18 cellular contexts compared by ENCODE assay signal in genomic region chr12:45981075-45981837, GRCh38. TPM values are rescaled to one million over a fixed set of nuclear protein-coding genes. Genes with fewer than 3 reads are reported as not detected.
DNase-seq lines count a peak whose midpoint lies in the region; ATAC-seq and TF ChIP-seq lines count a peak whose summit lies in the region.
"Had no signal": no experiment of that assay in that cellular context is flagged by ENCODE, and none has a peak within 500 bp of the region (broad histone marks: within the 10 kb centered on the region; RNA-seq: fewer than 3 reads in every experiment).

No MANE protein-coding gene starts in this region.

- H3K9ac ChIP-seq in subcutaneous abdominal adipose tissue (ENCODE audit: low read length in 5 of 5): no peak overlapping the region

- H3K36me3 Mint-ChIP-seq in activated CD4-positive, alpha-beta memory T cell treated with anti-CD3 and anti-CD28 coated beads for 36 hours: peaks cover 21% of the 10 kb centered on the region

- no peaks in the 10 kb centered on the region for H3K27me3 Mint-ChIP-seq in activated CD4-positive, alpha-beta memory T cell treated with anti-CD3 and anti-CD28 coated beads for 36 hours
- H3K27me3 Mint-ChIP-seq: activated naive CD8-positive, alpha-beta T cell treated with anti-CD3 and anti-CD28 coated beads, Interleukin-2, amount 10 ng/mL, durations not matched to agents 7 days and 5 days had no signal

- H3K9me3 ChIP-seq in left ventricle myocardium inferior (replicated peaks): no peaks in the 10 kb centered on the region
- no peaks in the 10 kb centered on the region for H3K9me3 ChIP-seq in right atrium auricular region
- no peaks in the 10 kb centered on the region for H3K9me3 ChIP-seq in subcutaneous abdominal adipose tissue (ENCODE audit: control insufficient read depth in 5 of 5, low read length in 5 of 5)
- H3K9me3 ChIP-seq: breast epithelium, left lung, right lobe of liver had no signal

- no peak overlapping the region for H3K4me3 ChIP-seq in left ventricle myocardium inferior
- no peak overlapping the region for H3K4me3 ChIP-seq in right atrium auricular region
- no peak overlapping the region for H3K4me3 ChIP-seq in subcutaneous abdominal adipose tissue (ENCODE audit: low read depth in 1 of 5, low read length in 5 of 5)
- H3K4me3 ChIP-seq: breast epithelium, left lung, right lobe of liver had no signal

- H3K36me3 ChIP-seq in left ventricle myocardium inferior (no peaks in the 10 kb centered on the region), right atrium auricular region (no peaks in the 10 kb centered on the region), subcutaneous abdominal adipose tissue (ENCODE audit: control insufficient read depth in 5 of 5, insufficient read depth in 5 of 5, low read length in 5 of 5) (peaks cover 0 to 5% (median 0%) of the 10 kb centered on the region in 5 donors)
- H3K36me3 ChIP-seq: breast epithelium, left lung, right lobe of liver had no signal

- H3K27me3 ChIP-seq in left ventricle myocardium inferior (ENCODE audit: low read depth) (no peaks in the 10 kb centered on the region), right atrium auricular region (no peaks in the 10 kb centered on the region), subcutaneous abdominal adipose tissue (ENCODE audit: control insufficient read depth in 5 of 5, insufficient read depth in 4 of 5, low read length in 5 of 5) (no peaks in the 10 kb centered on the region)
- H3K27me3 ChIP-seq: breast epithelium, left lung, right lobe of liver had no signal

- TF ChIP-seq CTCF in left ventricle myocardium inferior (IDR thresholded peaks at IDR 0.05; ENCODE audit: borderline replicate concordance) (no peak), right atrium auricular region (IDR thresholded peaks at IDR 0.05) (no peak)

- DNase-seq in left ventricle myocardium inferior: no peak
- DNase-seq in right atrium auricular region (ENCODE audit: low spot score): no peak
- DNase-seq in RKO (ENCODE audit: low spot score): peak; percentile 63
- DNase-seq in kidney glomerular epithelial cell (lab: John Stamatoyannopoulos, UW): peak; percentile 62
- DNase-seq in NCI-H1694 (lab: John Stamatoyannopoulos, UW): no peak
- no peak for DNase-seq in activated CD4-positive, alpha-beta memory T cell treated with anti-CD3 and anti-CD28 coated beads for 36 hours
- DNase-seq: activated CD4-positive, CD25-positive, alpha-beta regulatory T cell treated with anti-CD3 and anti-CD28 coated beads, Interleukin-2, amount 50 U/mL, for 72 hours; activated naive CD8-positive, alpha-beta T cell treated with anti-CD3 and anti-CD28 coated beads, Interleukin-2, amount 10 ng/mL, durations not matched to agents 7 days and 5 days; erythroblast; Kasumi-1; left lung; NCI-H1105; NCI-H526 treated with DMSO at 0.1 percent for 48 hours; right lobe of liver had no signal

- intact Hi-C loops in left ventricle myocardium inferior (cut with micrococcal nuclease): no loop called here
- intact Hi-C loops in activated CD4-positive, alpha-beta memory T cell treated with anti-CD3 and anti-CD28 coated beads for 36 hours (cut with micrococcal nuclease): loop anchor here (10.0 kb wide), 1 partner anchor 316 kb away; no protein-coding TSS in a partner anchor

- H3K4me1 ChIP-seq in left ventricle myocardium inferior (peaks cover 98% of the 10 kb centered on the region), right atrium auricular region (peaks cover 0 to 51% of the 10 kb centered on the region in 2 donors), subcutaneous abdominal adipose tissue (ENCODE audit: control insufficient read depth in 5 of 5, insufficient read depth in 5 of 5, low read length in 5 of 5) (peaks cover 0 to 67% (median 47%) of the 10 kb centered on the region in 5 donors)

- no peak overlapping the region for H3K4me3 Mint-ChIP-seq in activated CD4-positive, alpha-beta memory T cell treated with anti-CD3 and anti-CD28 coated beads for 36 hours
- H3K4me3 Mint-ChIP-seq: activated naive CD8-positive, alpha-beta T cell treated with anti-CD3 and anti-CD28 coated beads, Interleukin-2, amount 10 ng/mL, durations not matched to agents 7 days and 5 days; T-helper 2 cell treated with Interferon-gamma antibody and Interleukin-4, amounts not matched to agents 5 μg/mL and 100 μg/mL, for 36 hours had no signal

- H3K27ac Mint-ChIP-seq in activated CD4-positive, alpha-beta memory T cell treated with anti-CD3 and anti-CD28 coated beads for 36 hours: no peak overlapping the region
- H3K27ac Mint-ChIP-seq: activated naive CD8-positive, alpha-beta T cell treated with anti-CD3 and anti-CD28 coated beads, Interleukin-2, amount 10 ng/mL, durations not matched to agents 7 days and 5 days; T-helper 2 cell treated with Interferon-gamma antibody and Interleukin-4, amounts not matched to agents 5 μg/mL and 100 μg/mL, for 36 hours had no signal

- peaks cover 93% of the 10 kb centered on the region for H3K4me1 Mint-ChIP-seq in activated CD4-positive, alpha-beta memory T cell treated with anti-CD3 and anti-CD28 coated beads for 36 hours (ENCODE audit: low read depth)

- ATAC-seq in HG03354 (IDR thresholded peaks at IDR 0.05; ENCODE audit: poor library complexity, severe bottlenecking, unreplicated experiment): no peak
- ATAC-seq: left lung had no signal

- no peaks in the 10 kb centered on the region for H3K9me3 Mint-ChIP-seq in activated CD4-positive, alpha-beta memory T cell treated with anti-CD3 and anti-CD28 coated beads for 36 hours
- H3K9me3 Mint-ChIP-seq: T-helper 2 cell treated with Interferon-gamma antibody and Interleukin-4, amounts not matched to agents 5 μg/mL and 100 μg/mL, for 36 hours had no signal

- POLR2A ChIA-PET in activated CD4-positive, alpha-beta memory T cell treated with anti-CD3 and anti-CD28 coated beads for 36 hours (lab: Charles Lee): no interaction called here

- H3K27ac ChIP-seq in left ventricle myocardium inferior (replicated peaks): peak overlapping the region; percentile 64
- no peak overlapping the region for H3K27ac ChIP-seq in right atrium auricular region
- H3K27ac ChIP-seq in subcutaneous abdominal adipose tissue (ENCODE audit: low read depth, low read length): peak overlapping the region; percentile 15
- H3K27ac ChIP-seq: breast epithelium, left lung, right lobe of liver had no signal

- CTCF ChIA-PET in activated CD4-positive, alpha-beta memory T cell treated with anti-CD3 and anti-CD28 coated beads for 36 hours (lab: Charles Lee): interaction anchor here (1.0 kb wide), 1 partner anchor 253 kb away, joined by 3 read pairs; no protein-coding TSS in a partner anchor

RNA-seq across cellular contexts. Expression of gene SCAF11, which starts 9.1 kb away (rescaled TPM):
- total RNA-seq in left ventricle myocardium inferior (90.7 TPM), right atrium auricular region (100 to 1,000 TPM; 114 TPM)
- 100 to 1,000 TPM; 114 to 116 TPM for total RNA-seq in activated CD4-positive, alpha-beta memory T cell treated with anti-CD3 and anti-CD28 coated beads for 36 hours

Comparison
In these comparisons a context has a peak if more than half of its experiments do, and no peak if none do; other contexts are left out.
1. H3K27ac ChIP-seq: peak in left ventricle myocardium inferior (single experiment) and subcutaneous abdominal adipose tissue (single experiment); none in right atrium auricular region (0 of 2).
2. DNase-seq: peak in RKO (single experiment) and kidney glomerular epithelial cell (single experiment); none in left ventricle myocardium inferior (single experiment), right atrium auricular region (single experiment), NCI-H1694 (single experiment) and activated CD4-positive, alpha-beta memory T cell treated with anti-CD3 and anti-CD28 coated beads for 36 hours (single experiment).